14 cellular contexts compared by ENCODE assay signal in genomic region chr6:128397996-128398395, GRCh38.
"Had no signal": no experiment of that assay in that cellular context is flagged by ENCODE, and none has a peak within 500 bp of the region (broad histone marks: within the 10 kb centered on the region; RNA-seq: fewer than 3 reads in every experiment).

No MANE protein-coding gene starts in this region.

- DNase-seq: activated CD4-positive, alpha-beta memory T cell treated with anti-CD3 and anti-CD28 coated beads, Interleukin-2, amount 10 ng/mL, durations not matched to agents 7 days and 5 days; activated CD4-positive, alpha-beta T cell treated with anti-CD3 and anti-CD28 coated beads, Interleukin-2, amount 10 ng/mL, durations not matched to agents 24 days and 14 days; activated effector memory CD4-positive, alpha-beta T cell treated with anti-CD3 and anti-CD28 coated beads, Interleukin-2, amount 50 U/mL, for 16 hours; activated naive CD4-positive, alpha-beta T cell treated with anti-CD3 and anti-CD28 coated beads, Interleukin-2, amount 10 ng/mL, durations not matched to agents 7 days and 5 days; cortex of kidney; endodermal cell; esophagus squamous epithelium; foreskin fibroblast; left ventricle myocardium inferior; natural killer cell; spleen; stimulated activated CD4-positive, alpha-beta T cell treated with anti-CD3 and anti-CD28 coated beads, Interleukin-4, amount 100 ng/mL, for 1 hour; stimulated activated naive CD4-positive, alpha-beta T cell; upper lobe of right lung had no signal

- H3K4me3 ChIP-seq: esophagus squamous epithelium, left ventricle myocardium inferior, spleen, upper lobe of right lung had no signal
